In the genomic region with DNA sequence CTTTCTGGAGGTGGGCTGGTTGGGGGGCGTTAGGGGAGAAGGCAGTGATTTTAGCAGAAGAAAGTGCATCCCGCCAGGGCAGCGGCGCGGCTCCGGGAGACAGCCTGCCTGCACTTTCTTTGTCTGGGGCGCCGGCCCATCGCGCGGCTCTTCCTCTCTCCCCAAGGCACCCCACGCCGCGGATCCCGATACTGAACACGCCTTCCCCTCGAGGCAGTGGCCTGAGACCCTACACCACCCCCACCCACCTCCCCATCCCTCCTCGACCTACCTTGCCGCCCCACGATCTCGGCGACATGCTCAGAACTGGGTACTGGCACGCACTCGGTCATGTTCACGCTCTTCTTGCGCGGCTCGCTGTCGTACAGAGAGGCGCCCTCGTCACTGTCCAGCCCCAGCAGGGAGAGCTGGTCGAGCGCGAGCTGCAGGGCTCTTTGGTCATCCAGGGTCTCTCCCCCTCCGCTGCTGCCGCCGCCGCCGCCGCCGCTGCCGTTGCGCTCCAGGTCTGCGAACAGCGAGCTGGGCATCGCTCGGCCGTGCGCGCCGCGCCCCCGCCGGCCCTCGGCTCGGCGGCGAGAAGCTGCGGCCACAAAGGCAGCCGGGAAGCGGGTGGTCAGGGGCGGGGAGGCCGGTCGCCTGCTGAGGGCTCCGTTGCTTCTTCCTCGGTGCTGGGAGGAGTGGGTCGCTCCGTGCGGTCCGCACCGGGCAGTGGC, we compare ENCODE assay signal across 8 cellular contexts. TPM values are rescaled to one million over a fixed set of nuclear protein-coding genes. Genes with fewer than 3 reads are reported as not detected.
DNase-seq lines count a peak whose midpoint lies in the region; ATAC-seq and TF ChIP-seq lines count a peak whose summit lies in the region.

No MANE protein-coding gene starts in this region.

- peaks cover 16% of the 10 kb centered on the region for H3K27me3 ChIP-seq in DND-41 (ENCODE audit: insufficient read depth, low read length, poor library complexity)
- no peaks in the 10 kb centered on the region for H3K27me3 ChIP-seq in gastroesophageal sphincter
- H3K27me3 ChIP-seq in neural progenitor cell: peaks cover 23% of the 10 kb centered on the region

- DNase-seq in DND-41 (peak; percentile 32), NAMALWA (ENCODE audit: low spot score) (peak; percentile 36), neural progenitor cell (ENCODE audit: low spot score) (peak; percentile 80), MV-4-11 (lab: John Stamatoyannopoulos, UW) (no peak)

- H3K27ac ChIP-seq in DND-41 (ENCODE audit: low read length) (peak overlapping the region; percentile 81), gastroesophageal sphincter (peak overlapping the region; percentile 16 to 97 (median 94)), neural progenitor cell (peak overlapping the region; percentile 93)

- no peaks in the 10 kb centered on the region for H3K9me3 Mint-ChIP-seq in activated T-helper 17 cell treated with anti-CD3 and anti-CD28 coated beads, Interleukin-2, amount 50 U/mL, for 72 hours
- no peaks in the 10 kb centered on the region for H3K9me3 Mint-ChIP-seq in neural progenitor cell

- H3K36me3 Mint-ChIP-seq in activated T-helper 17 cell treated with anti-CD3 and anti-CD28 coated beads, Interleukin-2, amount 50 U/mL, for 72 hours (ENCODE audit: low read depth): no peaks in the 10 kb centered on the region
- H3K36me3 Mint-ChIP-seq in neural progenitor cell: peaks cover 11% of the 10 kb centered on the region

- H2AFZ ChIP-seq in DND-41 (ENCODE audit: low read depth, low read length) (peak overlapping the region; percentile 90), neural progenitor cell (replicated peaks) (peak overlapping the region; percentile 3)

- no peaks in the 10 kb centered on the region for H3K4me1 Mint-ChIP-seq in activated T-helper 17 cell treated with anti-CD3 and anti-CD28 coated beads, Interleukin-2, amount 50 U/mL, for 72 hours
- peaks cover 32% of the 10 kb centered on the region for H3K4me1 Mint-ChIP-seq in neural progenitor cell

- no peak for TF ChIP-seq EP300 in gastroesophageal sphincter (IDR thresholded peaks at IDR 0.05)

- H3K4me3 Mint-ChIP-seq in activated T-helper 17 cell treated with anti-CD3 and anti-CD28 coated beads, Interleukin-2, amount 50 U/mL, for 72 hours: peak overlapping the region; percentile 84
- peak overlapping the region; percentile 99 for H3K4me3 Mint-ChIP-seq in neural progenitor cell

- peaks cover 30% of the 10 kb centered on the region for H3K4me1 ChIP-seq in DND-41 (ENCODE audit: insufficient read depth, low read length)
- peaks cover 0 to 45% (median 5%) of the 10 kb centered on the region in 3 donors for H3K4me1 ChIP-seq in gastroesophageal sphincter
- H3K4me1 ChIP-seq in neural progenitor cell: peaks cover 43% of the 10 kb centered on the region

- TF ChIP-seq CTCF in DND-41 (IDR thresholded peaks at IDR 0.05; ENCODE audit: borderline replicate concordance, extremely low read depth, low read length, poor library complexity, severe bottlenecking): no peak
- TF ChIP-seq CTCF in gastroesophageal sphincter (IDR thresholded peaks at IDR 0.05): no peak
- TF ChIP-seq CTCF in neural progenitor cell (IDR thresholded peaks at IDR 0.05): no peak

- H4K20me1 ChIP-seq in DND-41 (ENCODE audit: insufficient read depth, low read length) (peaks cover 18% of the 10 kb centered on the region), neural progenitor cell (ENCODE audit: low read depth) (peaks cover 45% of the 10 kb centered on the region)

- WGBS in gastroesophageal sphincter (ENCODE audit: low coverage in 1 of 2), 2 donors: 0% methylated on average over 2 of the region's 71 CpGs; no CpG with 5 or more reads in 1 of the 2 donors

- peaks cover 52% of the 10 kb centered on the region for H3F3A ChIP-seq in neural progenitor cell (ENCODE audit: low read depth)

- H3K9me3 ChIP-seq in DND-41 (ENCODE audit: insufficient read depth, low read length, severe bottlenecking) (no peaks in the 10 kb centered on the region), gastroesophageal sphincter (no peaks in the 10 kb centered on the region), neural progenitor cell (ENCODE audit: low read depth) (no peaks in the 10 kb centered on the region)

- no peak overlapping the region for H3K27ac Mint-ChIP-seq in activated T-helper 17 cell treated with anti-CD3 and anti-CD28 coated beads, Interleukin-2, amount 50 U/mL, for 72 hours
- peak overlapping the region; percentile 96 for H3K27ac Mint-ChIP-seq in neural progenitor cell

- H3K4me3 ChIP-seq in DND-41 (ENCODE audit: low read depth in 1 of 2, low read length in 2 of 2) (peak overlapping the region; percentile 89 to 96), gastroesophageal sphincter (peak overlapping the region; percentile 50 to 90), neural progenitor cell (peak overlapping the region; percentile 90)

- H3K27me3 Mint-ChIP-seq in activated T-helper 17 cell treated with anti-CD3 and anti-CD28 coated beads, Interleukin-2, amount 50 U/mL, for 72 hours: peaks cover 6% of the 10 kb centered on the region
- peaks cover 13% of the 10 kb centered on the region for H3K27me3 Mint-ChIP-seq in neural progenitor cell (ENCODE audit: insufficient read depth, low read depth)

- ATAC-seq in DND-41 (ENCODE audit: insufficient read depth, low read depth) (peak; percentile 5; the same call in 2 of the 3 replicates), GM21528 (IDR thresholded peaks at IDR 0.05; ENCODE audit: low FRiP score, unreplicated experiment) (peak; percentile 9), gastroesophageal sphincter (peak; percentile 2), GM18520 (IDR thresholded peaks at IDR 0.05; ENCODE audit: unreplicated experiment) (no peak)
- peak; percentile 13 for ATAC-seq in activated T-helper 17 cell treated with anti-CD3 and anti-CD28 coated beads, Interleukin-2, amount 50 U/mL, for 72 hours (replicated peaks)

- TF ChIP-seq POLR2A in gastroesophageal sphincter (IDR thresholded peaks at IDR 0.05): no peak

- H3K36me3 ChIP-seq in DND-41 (ENCODE audit: insufficient read depth, low read length): peaks cover 13% of the 10 kb centered on the region
- H3K36me3 ChIP-seq in gastroesophageal sphincter: peaks cover 0 to 9% of the 10 kb centered on the region in 2 donors
- peaks cover 10% of the 10 kb centered on the region for H3K36me3 ChIP-seq in neural progenitor cell

- peak overlapping the region; percentile 89 for H3K9ac ChIP-seq in DND-41 (ENCODE audit: low read depth, low read length)
- H3K9ac ChIP-seq in neural progenitor cell: peak overlapping the region; percentile 73

- H3K4me2 ChIP-seq in DND-41 (ENCODE audit: insufficient read depth, low read length): peak overlapping the region; percentile 95
- H3K4me2 ChIP-seq in neural progenitor cell: peak overlapping the region; percentile 89

- H3K79me2 ChIP-seq in DND-41 (ENCODE audit: insufficient read depth, low read length) (peaks cover 18% of the 10 kb centered on the region), neural progenitor cell (ENCODE audit: low read depth) (peaks cover 46% of the 10 kb centered on the region)

RNA-seq across cellular contexts. Expression of a gene that starts 0.5 kb away (rescaled TPM):
- 1 to 10 TPM in 1 of 2 donors, under 1 TPM in 1; 0.54 to 1.4 TPM for total RNA-seq in activated T-helper 17 cell treated with anti-CD3 and anti-CD28 coated beads, Interleukin-2, amount 50 U/mL, for 72 hours
- total RNA-seq in gastroesophageal sphincter: 1 to 10 TPM; 1.2 to 4.4 (median 2.2) TPM
- 29.5 and 41.3 TPM in 2 replicates for total RNA-seq in neural progenitor cell (ENCODE audit: low replicate concordance)
